In genomic region chr6:146944809-146945208, GRCh38 we compare ENCODE assay signal across 18 cellular contexts.
DNase-seq lines count a peak whose midpoint lies in the region; ATAC-seq, FAIRE-seq and TF ChIP-seq lines count a peak whose summit lies in the region.
"Had no signal": no experiment of that assay in that cellular context is flagged by ENCODE, and none has a peak within 500 bp of the region (broad histone marks: within the 10 kb centered on the region; RNA-seq: fewer than 3 reads in every experiment).

No MANE protein-coding gene starts in this region.

- no peak overlapping the region for H3K4me2 ChIP-seq in Loucy (ENCODE audit: low read depth, low read length, poor library complexity, severe bottlenecking)
- H3K4me2 ChIP-seq in GM12878 (ENCODE audit: control insufficient read depth, insufficient read depth): no peak overlapping the region
- H3K4me2 ChIP-seq in neural cell (ENCODE audit: low read length): no peak overlapping the region

- no peaks in the 10 kb centered on the region for H3K36me3 ChIP-seq in Loucy (ENCODE audit: insufficient read depth, low read length)
- no peaks in the 10 kb centered on the region for H3K36me3 ChIP-seq in GM12878 (ENCODE audit: control insufficient read depth in 2 of 2, insufficient read depth in 2 of 2, low read length in 1 of 2)
- no peaks in the 10 kb centered on the region for H3K36me3 ChIP-seq in neural cell (ENCODE audit: insufficient read depth, low read length)
- no peaks in the 10 kb centered on the region for H3K36me3 ChIP-seq in thyroid gland
- H3K36me3 ChIP-seq in MG63: no peaks in the 10 kb centered on the region
- H3K36me3 ChIP-seq: BE2C had no signal

- TF ChIP-seq CTCF in Loucy (conservative IDR thresholded peaks at IDR 0.05; ENCODE audit: low read length) (no peak), GM12878 (IDR thresholded peaks at IDR 0.05 in 2 of 3, conservative IDR thresholded peaks at IDR 0.05 in 1 of 3; ENCODE audit: control insufficient read depth in 2 of 3, extremely low read depth in 1 of 3, insufficient read depth in 1 of 3, low read depth in 3 of 3, low read length in 3 of 3) (no peak), neural cell (IDR thresholded peaks at IDR 0.05; ENCODE audit: poor library complexity, severe bottlenecking) (no peak), thyroid gland (IDR thresholded peaks at IDR 0.05) (no peak)

- TF ChIP-seq RAD21 in GM12878 (IDR thresholded peaks at IDR 0.05; ENCODE audit: insufficient read depth, low read depth, low read length) (no peak), neural cell (conservative IDR thresholded peaks at IDR 0.05) (no peak)

- POLR2A ChIA-PET in GM12878 (lab: Charles Lee): no interaction called here

- H3K27me3 ChIP-seq in Loucy (ENCODE audit: insufficient read depth, low read length, poor library complexity, severe bottlenecking) (no peaks in the 10 kb centered on the region), GM12878 (replicated peaks in 1 of 2; ENCODE audit: control insufficient read depth in 2 of 2, insufficient read depth in 2 of 2, low read length in 1 of 2) (no peaks in the 10 kb centered on the region), neural cell (ENCODE audit: insufficient read depth, low read depth, low read length) (no peaks in the 10 kb centered on the region), thyroid gland (no peaks in the 10 kb centered on the region), MG63 (no peaks in the 10 kb centered on the region)
- H3K27me3 ChIP-seq: BE2C had no signal

- H3K4me3 ChIP-seq in Loucy (ENCODE audit: low read length, poor library complexity, severe bottlenecking): no peak overlapping the region
- H3K4me3 ChIP-seq in GM12878: no peak overlapping the region
- H3K4me3 ChIP-seq in neural cell (ENCODE audit: low read length): no peak overlapping the region
- no peak overlapping the region for H3K4me3 ChIP-seq in thyroid gland (replicated peaks in 1 of 3)
- no peak overlapping the region for H3K4me3 ChIP-seq in MG63

- H3K9me3 ChIP-seq in Loucy (ENCODE audit: insufficient read depth, low read depth, low read length): peaks cover 10% of the 10 kb centered on the region; the same call in 1 of the 2 replicates
- H3K9me3 ChIP-seq in GM12878 (replicated peaks; ENCODE audit: control insufficient read depth, insufficient read depth, low read length): no peaks in the 10 kb centered on the region
- no peaks in the 10 kb centered on the region for H3K9me3 ChIP-seq in neural cell (ENCODE audit: low read length)
- no peaks in the 10 kb centered on the region for H3K9me3 ChIP-seq in thyroid gland
- H3K9me3 ChIP-seq in MG63: peaks cover 6% of the 10 kb centered on the region; the same call in 1 of the 2 replicates
- H3K9me3 ChIP-seq: BE2C had no signal

- H3K9me2 ChIP-seq in Loucy (replicated peaks; ENCODE audit: low read depth, low read length) (no peaks in the 10 kb centered on the region), neural cell (ENCODE audit: insufficient read depth, low read length) (no peaks in the 10 kb centered on the region)

- CTCF ChIA-PET in GM12878 (lab: Yijun Ruan, JAX): interaction anchor here (1.8 kb wide), 1 partner anchor 87 kb away, joined by 3 read pairs; no protein-coding TSS in a partner anchor

- DNase-seq in GM12878 (ENCODE audit: low read depth, low spot score): no peak
- DNase-seq in T-helper 9 cell: no peak
- DNase-seq in thyroid gland: no peak
- no peak for DNase-seq in MG63
- DNase-seq: BE2C; CD4-positive, alpha-beta memory T cell; COR-L47; DMS153; DMS79 treated with DMSO at 0.1 percent for 48 hours; EL; GOT3; H9 had no signal

- ATAC-seq in HG02642 (IDR thresholded peaks at IDR 0.05; ENCODE audit: poor library complexity, unreplicated experiment): peak; percentile 46
- peak; percentile 63 for ATAC-seq in GM12878

- RAD21 ChIA-PET in GM12878 (lab: Charles Lee; ENCODE audit: unreplicated experiment): no interaction called here

- H2AFZ ChIP-seq in Loucy (ENCODE audit: low read length) (peak overlapping the region; percentile 52; the same call in 1 of the 2 replicates), GM12878 (ENCODE audit: control insufficient read depth, low read depth, low read length) (no peak overlapping the region), neural cell (ENCODE audit: low read depth, low read length) (no peak overlapping the region)

- TF ChIP-seq POLR2A in GM12878 (IDR thresholded peaks at IDR 0.05; ENCODE audit: low read depth, low read length): no peak
- TF ChIP-seq POLR2A in thyroid gland (IDR thresholded peaks at IDR 0.05): no peak

- no peaks in the 10 kb centered on the region for H3F3A ChIP-seq in Loucy (ENCODE audit: low read depth)
- H3F3A ChIP-seq in neural cell (ENCODE audit: insufficient read depth, low read length, poor library complexity, severe bottlenecking): no peaks in the 10 kb centered on the region

- WGBS in GM12878 (ENCODE audit: insufficient coverage, insufficient replicate concordance, low lambda C conversion rate, missing lambda C conversion rate): 65% methylated on average over 2 of the region's 2 CpGs
- whole genome bisulfite sequencing in thyroid gland, 2 donors: 88 to 89% methylated on average over 2 of the region's 2 CpGs

- no peak for TF ChIP-seq EP300 in GM12878 (IDR thresholded peaks at IDR 0.05; ENCODE audit: borderline replicate concordance in 1 of 2, control insufficient read depth in 1 of 2, low read depth in 2 of 2, low read length in 2 of 2)
- TF ChIP-seq EP300 in neural cell (conservative IDR thresholded peaks at IDR 0.05; ENCODE audit: poor library complexity, severe bottlenecking): no peak

- in situ Hi-C loops in GM12878 (cut with MboI): no loop called here

- H3K4me1 ChIP-seq in Loucy (ENCODE audit: insufficient read depth, low read length, poor library complexity, severe bottlenecking) (peaks cover 8% of the 10 kb centered on the region), GM12878 (ENCODE audit: control insufficient read depth, insufficient read depth, low read length) (no peaks in the 10 kb centered on the region), thyroid gland (no peaks in the 10 kb centered on the region)
- H3K4me1 ChIP-seq: BE2C had no signal

- SMC1A ChIA-PET in GM12878 (lab: Charles Lee; ENCODE audit: uncharacterized antibody, unreplicated experiment): no interaction called here

- H3K79me2 ChIP-seq in Loucy (ENCODE audit: insufficient read depth, low read length) (no peaks in the 10 kb centered on the region), GM12878 (ENCODE audit: control insufficient read depth, insufficient read depth, low read length) (no peaks in the 10 kb centered on the region), neural cell (replicated peaks; ENCODE audit: insufficient read depth, low read length) (no peaks in the 10 kb centered on the region)

- intact Hi-C loops in GM12878 (cut with micrococcal nuclease; ENCODE audit: unreplicated experiment): no loop called here
- intact Hi-C loops in thyroid gland (cut with DNase I): no loop called here

- no TSS peak for BruUV-seq in GM12878 (replicated peaks; lab: Mats Ljungman, UMichigan)

- H3K27ac ChIP-seq in GM12878 (ENCODE audit: control insufficient read depth, insufficient read depth) (no peak overlapping the region), neural cell (ENCODE audit: low read length) (no peak overlapping the region), thyroid gland (no peak overlapping the region)
- H3K27ac ChIP-seq: C4-2B had no signal

- no peak overlapping the region for H3K9ac ChIP-seq in Loucy (ENCODE audit: low read depth, low read length, poor library complexity, severe bottlenecking)
- H3K9ac ChIP-seq in GM12878 (ENCODE audit: control insufficient read depth, insufficient read depth, low read length): no peak overlapping the region
- H3K9ac ChIP-seq in neural cell (ENCODE audit: low read length): no peak overlapping the region

- FAIRE-seq in GM12878 (lab: Jason Lieb, UNC): no peak
- FAIRE-seq: D721Med, GM12892 had no signal

- H4K20me1 ChIP-seq in Loucy (ENCODE audit: insufficient read depth, low read length, poor library complexity, severe bottlenecking): no peaks in the 10 kb centered on the region
- H4K20me1 ChIP-seq in GM12878 (ENCODE audit: control insufficient read depth, insufficient read depth): no peaks in the 10 kb centered on the region
- no peaks in the 10 kb centered on the region for H4K20me1 ChIP-seq in neural cell (ENCODE audit: insufficient read depth)

TF ChIP-seq in GM12878, 131 proteins besides CTCF, POLR2A, EP300 and RAD21 (continues in another document):
- TF ChIP-seq YBX1 (IDR thresholded peaks at IDR 0.05): no peak
- no peak for TF ChIP-seq DPF2 (IDR thresholded peaks at IDR 0.05)
- no peak for TF ChIP-seq ATF7 (IDR thresholded peaks at IDR 0.05; ENCODE audit: low read depth)
- no peak for TF ChIP-seq GABPA (IDR thresholded peaks at IDR 0.05; ENCODE audit: low read depth)
- TF ChIP-seq TCF3 (IDR thresholded peaks at IDR 0.05; ENCODE audit: borderline replicate concordance, insufficient read depth, low read depth, low read length): no peak
- no peak for TF ChIP-seq ELK1 (IDR thresholded peaks at IDR 0.05; ENCODE audit: low read depth, low read length)
- TF ChIP-seq HDAC2 (IDR thresholded peaks at IDR 0.05): no peak
- TF ChIP-seq FOXK2 (IDR thresholded peaks at IDR 0.05): no peak

TF ChIP-seq in neural cell, 6 proteins besides CTCF, POLR2A, EP300 and RAD21:
- TF ChIP-seq POLR2AphosphoS5 (IDR thresholded peaks at IDR 0.05): peak; percentile 45
- no peak for TF ChIP-seq TAF1 (IDR thresholded peaks at IDR 0.05; ENCODE audit: low read depth)
